ENCODE assay signal across 10 cellular contexts in the genomic region with DNA sequence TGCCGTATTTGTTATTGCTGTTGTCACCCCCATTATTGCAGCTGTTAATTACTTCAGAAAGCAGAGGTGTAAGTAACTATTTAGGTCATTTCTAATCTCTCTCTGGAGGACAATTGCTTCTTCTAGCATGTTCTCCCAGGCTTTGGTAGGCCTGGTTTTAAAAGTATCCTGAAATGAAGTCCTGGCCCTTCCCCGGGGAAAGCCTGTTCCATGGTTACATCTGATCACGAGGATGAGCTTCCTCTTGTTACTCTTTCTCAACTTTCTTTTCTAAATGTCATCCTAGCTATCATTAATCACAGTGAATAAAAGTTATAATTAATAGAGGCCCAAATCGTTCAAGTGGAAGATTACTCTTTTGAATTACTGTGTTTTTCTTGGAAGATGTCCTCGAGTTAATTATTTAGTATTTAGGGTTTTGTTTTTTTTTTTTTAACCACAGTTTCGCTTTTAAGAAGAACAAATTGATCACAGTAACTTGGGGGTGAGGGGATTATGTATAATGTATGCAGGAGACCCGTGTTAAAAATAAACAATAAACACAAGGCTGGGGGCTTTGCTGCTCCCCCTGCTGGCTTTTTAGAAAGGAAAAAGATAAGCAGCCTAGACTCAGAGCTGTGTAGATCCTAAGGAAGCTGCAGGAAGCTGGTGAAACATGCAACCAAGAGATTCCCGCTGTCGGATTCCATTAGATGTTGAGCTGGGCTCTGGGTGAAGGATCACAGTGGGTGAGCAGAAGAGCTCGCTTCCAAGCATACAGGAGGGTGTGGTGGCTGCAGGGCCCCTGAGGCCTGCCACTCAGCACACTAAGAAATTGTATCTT.
A peak's percentile ranks its signal among the peaks of the same experiment; 100 is the strongest.
DNase-seq lines count a peak whose midpoint lies in the region; ATAC-seq and TF ChIP-seq lines count a peak whose summit lies in the region.
"Had no signal": no experiment of that assay in that cellular context is flagged by ENCODE, and none has a peak within 500 bp of the region (broad histone marks: within the 10 kb centered on the region; RNA-seq: fewer than 3 reads in every experiment).

No MANE protein-coding gene starts in this region.

- no peaks in the 10 kb centered on the region for H3K36me3 ChIP-seq in CD4-positive, CD25-positive, alpha-beta regulatory T cell (ENCODE audit: control insufficient read depth, insufficient read depth, low read length)
- no peaks in the 10 kb centered on the region for H3K36me3 ChIP-seq in HEK293 (ENCODE audit: control insufficient read depth in 2 of 2, insufficient read depth in 1 of 2, low read length in 2 of 2)

- intact Hi-C loops in lower leg skin (cut with DNase I; ENCODE audit: low total_unique reads) = no loop called here

- TF ChIP-seq CTCF in HEK293 (tag by site-specific recombination; IDR thresholded peaks at IDR 0.05) (no peak), lower leg skin (IDR thresholded peaks at IDR 0.05) (no peak)

- H3K4me1 Mint-ChIP-seq in CD4-positive, CD25-positive, alpha-beta regulatory T cell = peaks cover 8 to 69% (median 33%) of the 10 kb centered on the region in 4 donors

- DNase-seq in CD4-positive, CD25-positive, alpha-beta regulatory T cell = no peak
- peak; percentile 8 for DNase-seq in amniotic epithelial cell (ENCODE audit: low read depth)
- DNase-seq in lower leg skin (ENCODE audit: low spot score in 2 of 2) = peak; percentile 30 to 39
- DNase-seq in substantia nigra (lab: John Stamatoyannopoulos, UW) = no peak
- no peak for DNase-seq in AG08396 (ENCODE audit: low spot score)
- no peak for DNase-seq in occipital lobe (lab: John Stamatoyannopoulos, UW)
- no peak for DNase-seq in NCI-H2029 (lab: John Stamatoyannopoulos, UW)
- DNase-seq: hippocampal formation had no signal

- CTCF ChIA-PET in HEK293 (lab: Yijun Ruan, JAX) = interaction anchor here (0.6 to 1.2 kb wide), 5 partner anchors 8 to 606 kb away, joined by 3 to 4 read pairs (median 3); no protein-coding TSS in a partner anchor

- H3K4me3 Mint-ChIP-seq in CD4-positive, CD25-positive, alpha-beta regulatory T cell = peak overlapping the region in 1 of 4 donors; percentile 13
- H3K4me3 Mint-ChIP-seq: stimulated activated naive CD8-positive, alpha-beta T cell treated with anti-CD3 and anti-CD28 coated beads, Interleukin-15, Interleukin-2, amounts not matched to agents 100 ng/mL and 50 ng/mL, for 24 hours had no signal

- H3K27ac ChIP-seq in CD4-positive, CD25-positive, alpha-beta regulatory T cell (ENCODE audit: insufficient read depth, low read length, poor library complexity, severe bottlenecking) = no peak overlapping the region
- no peak overlapping the region for H3K27ac ChIP-seq in HEK293 (ENCODE audit: extremely low read depth, low read depth, low read length)
- H3K27ac ChIP-seq in substantia nigra (ENCODE audit: low read depth, low read length, poor library complexity, severe bottlenecking) = no peak overlapping the region

- WGBS in lower leg skin, 2 donors = 40 to 45% methylated on average over 10 of the region's 10 CpGs

- H3K9me3 Mint-ChIP-seq in CD4-positive, CD25-positive, alpha-beta regulatory T cell = peaks cover 0 to 2% (median 0%) of the 10 kb centered on the region in 7 donors
- H3K9me3 Mint-ChIP-seq: stimulated activated naive CD8-positive, alpha-beta T cell treated with anti-CD3 and anti-CD28 coated beads, Interleukin-15, Interleukin-2, amounts not matched to agents 100 ng/mL and 50 ng/mL, for 24 hours had no signal

- H3K4me1 ChIP-seq in CD4-positive, CD25-positive, alpha-beta regulatory T cell (ENCODE audit: control insufficient read depth, insufficient read depth, low read length, poor library complexity, severe bottlenecking) = peaks cover 12% of the 10 kb centered on the region
- H3K4me1 ChIP-seq in HEK293 (ENCODE audit: control insufficient read depth, insufficient read depth, low read length) = no peaks in the 10 kb centered on the region

- no peaks in the 10 kb centered on the region for H3K27me3 ChIP-seq in CD4-positive, CD25-positive, alpha-beta regulatory T cell (ENCODE audit: control insufficient read depth, insufficient read depth, low read length)

- no peaks in the 10 kb centered on the region for H3K9me3 ChIP-seq in CD4-positive, CD25-positive, alpha-beta regulatory T cell (ENCODE audit: control insufficient read depth in 2 of 2, low read length in 2 of 2)
- no peaks in the 10 kb centered on the region for H3K9me3 ChIP-seq in HEK293 (ENCODE audit: control insufficient read depth, insufficient read depth, low read depth, low read length)

- H3K36me3 Mint-ChIP-seq in CD4-positive, CD25-positive, alpha-beta regulatory T cell = no peaks in the 10 kb centered on the region

- no peak for TF ChIP-seq POLR2A in lower leg skin (IDR thresholded peaks at IDR 0.05)

- POLR2A ChIA-PET in HEK293 (lab: Yijun Ruan, JAX) = no interaction called here

- H3K27ac Mint-ChIP-seq in CD4-positive, CD25-positive, alpha-beta regulatory T cell = peak overlapping the region; percentile 62 to 74 (median 65)
- H3K27ac Mint-ChIP-seq: stimulated activated naive CD8-positive, alpha-beta T cell treated with anti-CD3 and anti-CD28 coated beads, Interleukin-15, Interleukin-2, amounts not matched to agents 100 ng/mL and 50 ng/mL, for 24 hours had no signal

- peak overlapping the region; percentile 1 for H3K4me3 ChIP-seq in CD4-positive, CD25-positive, alpha-beta regulatory T cell (ENCODE audit: low read depth, low read length)
- H3K4me3 ChIP-seq in HEK293 (ENCODE audit: low read depth, low read length) (no peak overlapping the region), lower leg skin (ENCODE audit: low read depth, poor library complexity, severe bottlenecking) (no peak overlapping the region)

- ATAC-seq in CD4-positive, CD25-positive, alpha-beta regulatory T cell (ENCODE audit: low read depth in 2 of 2) = no peak

- no peaks in the 10 kb centered on the region for H3K27me3 Mint-ChIP-seq in CD4-positive, CD25-positive, alpha-beta regulatory T cell
- H3K27me3 Mint-ChIP-seq: stimulated activated naive CD8-positive, alpha-beta T cell treated with anti-CD3 and anti-CD28 coated beads, Interleukin-15, Interleukin-2, amounts not matched to agents 100 ng/mL and 50 ng/mL, for 24 hours had no signal

TF ChIP-seq in HEK293, 187 proteins besides CTCF, POLR2A, EP300 and RAD21:
- TF ChIP-seq ZNF174 (tag by site-specific recombination; IDR thresholded peaks at IDR 0.05) = no peak
- TF ChIP-seq ZNF629 (tag by site-specific recombination; IDR thresholded peaks at IDR 0.05) = no peak
- no peak for TF ChIP-seq ZNF394 (tag by site-specific recombination; IDR thresholded peaks at IDR 0.05; ENCODE audit: borderline replicate concordance)
- TF ChIP-seq ZFP3 (tag by site-specific recombination; IDR thresholded peaks at IDR 0.05; ENCODE audit: low read depth) = no peak
- TF ChIP-seq GLIS1 (tag by site-specific recombination; IDR thresholded peaks at IDR 0.05) = no peak
- TF ChIP-seq ZIC2 (tag by site-specific recombination; IDR thresholded peaks at IDR 0.05) = 0 out of 2 replicates have a peak, but pooled peaks have one; percentile 23
- TF ChIP-seq ZNF521 (tag by site-specific recombination; IDR thresholded peaks at IDR 0.05) = no peak
- TF ChIP-seq ZNF2 (tag by site-specific recombination; IDR thresholded peaks at IDR 0.05) = no peak
- TF ChIP-seq, protein P1, sequence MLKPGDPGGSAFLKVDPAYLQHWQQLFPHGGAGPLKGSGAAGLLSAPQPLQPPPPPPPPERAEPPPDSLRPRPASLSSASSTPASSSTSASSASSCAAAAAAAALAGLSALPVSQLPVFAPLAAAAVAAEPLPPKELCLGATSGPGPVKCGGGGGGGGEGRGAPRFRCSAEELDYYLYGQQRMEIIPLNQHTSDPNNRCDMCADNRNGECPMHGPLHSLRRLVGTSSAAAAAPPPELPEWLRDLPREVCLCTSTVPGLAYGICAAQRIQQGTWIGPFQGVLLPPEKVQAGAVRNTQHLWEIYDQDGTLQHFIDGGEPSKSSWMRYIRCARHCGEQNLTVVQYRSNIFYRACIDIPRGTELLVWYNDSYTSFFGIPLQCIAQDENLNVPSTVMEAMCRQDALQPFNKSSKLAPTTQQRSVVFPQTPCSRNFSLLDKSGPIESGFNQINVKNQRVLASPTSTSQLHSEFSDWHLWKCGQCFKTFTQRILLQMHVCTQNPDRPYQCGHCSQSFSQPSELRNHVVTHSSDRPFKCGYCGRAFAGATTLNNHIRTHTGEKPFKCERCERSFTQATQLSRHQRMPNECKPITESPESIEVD (tag by site-specific recombination; IDR thresholded peaks at IDR 0.05) = no peak

Comparison
In these comparisons a context has a peak if more than half of its experiments do, and no peak if none do; other contexts are left out.
1. DNase-seq: peak in amniotic epithelial cell (single experiment) and lower leg skin (2 of 2); none in CD4-positive, CD25-positive, alpha-beta regulatory T cell (0 of 3), substantia nigra (0 of 49), AG08396 (single experiment), occipital lobe (single experiment) and NCI-H2029 (single experiment).